ENCODE assay signal across 15 cellular contexts in the genomic region with DNA sequence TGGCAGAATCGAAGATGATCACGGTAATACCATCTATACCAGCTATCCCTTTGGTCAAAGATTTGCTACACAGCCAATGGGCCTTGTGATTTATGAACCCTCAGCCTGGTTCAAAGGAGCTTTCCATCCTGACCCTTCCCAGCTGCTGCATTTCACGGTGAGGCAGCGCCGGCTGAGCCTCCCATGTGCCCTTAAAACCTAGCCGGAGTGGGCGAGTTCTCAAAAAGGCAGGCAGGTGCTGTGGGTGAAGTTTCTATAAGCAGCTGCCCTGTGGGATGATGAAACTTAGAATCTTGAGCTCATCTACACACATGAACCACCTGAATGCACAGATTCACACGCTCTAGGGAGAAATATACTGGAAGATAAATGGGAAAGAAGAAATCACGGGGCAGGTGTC.
DNase-seq lines count a peak whose midpoint lies in the region; ATAC-seq and TF ChIP-seq lines count a peak whose summit lies in the region.
"Had no signal": no experiment of that assay in that cellular context is flagged by ENCODE, and none has a peak within 500 bp of the region (broad histone marks: within the 10 kb centered on the region; RNA-seq: fewer than 3 reads in every experiment).

No MANE protein-coding gene starts in this region.

- H3K27me3 ChIP-seq in HUES6 (ENCODE audit: control insufficient read depth, insufficient read depth, low read length): no peaks in the 10 kb centered on the region
- H3K27me3 ChIP-seq in CD4-positive, alpha-beta memory T cell (ENCODE audit: insufficient read depth, low read length): no peaks in the 10 kb centered on the region
- H3K27me3 ChIP-seq: BE2C had no signal

- H3K9me3 ChIP-seq in HUES6 (ENCODE audit: control insufficient read depth, insufficient read depth, low read depth, low read length): no peaks in the 10 kb centered on the region
- H3K9me3 ChIP-seq in CD4-positive, alpha-beta memory T cell (ENCODE audit: control insufficient read depth in 1 of 2, low read length in 2 of 2): no peaks in the 10 kb centered on the region
- H3K9me3 ChIP-seq: BE2C, Caco-2, HAP-1 had no signal

- H3K9ac ChIP-seq in HUES6 (ENCODE audit: low read length): peak overlapping the region; percentile 37

- H3K4me3 Mint-ChIP-seq in neural crest cell: peak overlapping the region; percentile 44
- no peak overlapping the region for H3K4me3 Mint-ChIP-seq in CD4-positive, alpha-beta memory T cell
- H3K4me3 Mint-ChIP-seq: CD4-positive, CD25-positive, alpha-beta regulatory T cell had no signal

- no peak overlapping the region for H3K4me3 ChIP-seq in HUES6 (ENCODE audit: low read depth, low read length)
- no peak overlapping the region for H3K4me3 ChIP-seq in CD4-positive, alpha-beta memory T cell (ENCODE audit: low read length in 2 of 2)
- H3K4me3 ChIP-seq: HAP-1, K562 had no signal

- no peak for TF ChIP-seq POLR2A in GM18505 (IDR thresholded peaks at IDR 0.05; ENCODE audit: borderline replicate concordance, extremely low read depth, insufficient read depth, insufficient read length)

- intact Hi-C loops in head of caudate nucleus (cut with DNase I): no loop called here
- intact Hi-C loops in CD4-positive, alpha-beta memory T cell (cut with micrococcal nuclease): no loop called here

- no peak overlapping the region; the same call in 1 of the 2 replicates for H3K27ac ChIP-seq in HUES6 (ENCODE audit: low read depth, low read length)
- H3K27ac ChIP-seq in CD4-positive, alpha-beta memory T cell (ENCODE audit: low read depth, low read length): no peak overlapping the region

- peaks cover 8% of the 10 kb centered on the region for H3K36me3 Mint-ChIP-seq in neural crest cell (ENCODE audit: low read depth)
- H3K36me3 Mint-ChIP-seq in CD4-positive, alpha-beta memory T cell: peaks cover 25 to 31% of the 10 kb centered on the region in 2 donors

- H3K27ac Mint-ChIP-seq in neural crest cell (ENCODE audit: unreplicated experiment): no peak overlapping the region
- no peak overlapping the region for H3K27ac Mint-ChIP-seq in CD4-positive, alpha-beta memory T cell

- CTCF ChIA-PET in CD4-positive, alpha-beta memory T cell (lab: Charles Lee; ENCODE audit: partially characterized antibody): no interaction called here

- DNase-seq in head of caudate nucleus (peak in 27 of 42 donors; percentile 16 to 83 (median 47)), neural crest cell (ENCODE audit: low read depth, low spot score) (no peak), NCI-H2081 treated with DMSO at 0.1 percent for 48 hours (lab: John Stamatoyannopoulos, UW) (no peak)
- DNase-seq in CD4-positive, alpha-beta memory T cell: no peak
- DNase-seq: ACHN; BE2C; C1 segment of cervical spinal cord; Caco-2; CD4-positive, CD25-positive, alpha-beta regulatory T cell; IMR-90 had no signal

- no peak for TF ChIP-seq CTCF in neural crest cell (conservative IDR thresholded peaks at IDR 0.05)

- H3K4me1 ChIP-seq in HUES6 (ENCODE audit: control insufficient read depth, insufficient read depth, low read length): peaks cover 42% of the 10 kb centered on the region
- H3K4me1 ChIP-seq in CD4-positive, alpha-beta memory T cell (ENCODE audit: insufficient read depth, low read length): no peaks in the 10 kb centered on the region
- H3K4me1 ChIP-seq: BE2C, Caco-2, HAP-1 had no signal

- H3K9me3 Mint-ChIP-seq in neural crest cell: no peaks in the 10 kb centered on the region
- H3K9me3 Mint-ChIP-seq in CD4-positive, alpha-beta memory T cell: no peaks in the 10 kb centered on the region
- H3K9me3 Mint-ChIP-seq: CD4-positive, CD25-positive, alpha-beta regulatory T cell had no signal

- ATAC-seq in GM18505 (IDR thresholded peaks at IDR 0.05; ENCODE audit: unreplicated experiment) (no peak), GM19328 (IDR thresholded peaks at IDR 0.05; ENCODE audit: unreplicated experiment) (no peak)
- ATAC-seq: K562 had no signal

- H3K36me3 ChIP-seq in HUES6 (ENCODE audit: control insufficient read depth, insufficient read depth, low read length): no peaks in the 10 kb centered on the region
- peaks cover 8% of the 10 kb centered on the region for H3K36me3 ChIP-seq in CD4-positive, alpha-beta memory T cell (ENCODE audit: insufficient read depth, low read length)
- H3K36me3 ChIP-seq: BE2C, HAP-1 had no signal

- peaks cover 21% of the 10 kb centered on the region for H3K4me1 Mint-ChIP-seq in neural crest cell
- H3K4me1 Mint-ChIP-seq in CD4-positive, alpha-beta memory T cell: no peaks in the 10 kb centered on the region

- H3K27me3 Mint-ChIP-seq in neural crest cell (ENCODE audit: low read depth): no peaks in the 10 kb centered on the region
- no peaks in the 10 kb centered on the region for H3K27me3 Mint-ChIP-seq in CD4-positive, alpha-beta memory T cell
- H3K27me3 Mint-ChIP-seq: CD4-positive, CD25-positive, alpha-beta regulatory T cell had no signal

- POLR2A ChIA-PET in CD4-positive, alpha-beta memory T cell (lab: Charles Lee; ENCODE audit: partially characterized antibody): interaction anchor here (1.3 kb wide), 1 partner anchor 19 kb away, joined by 3 read pairs; no protein-coding TSS in a partner anchor

Comparison
In these comparisons a context has a peak if more than half of its experiments do, and no peak if none do; other contexts are left out.
1. DNase-seq: peak in head of caudate nucleus (27 of 42); none in neural crest cell (single experiment), CD4-positive, alpha-beta memory T cell (0 of 5) and NCI-H2081 treated with DMSO at 0.1 percent for 48 hours (single experiment).